ENCODE assay signal across 14 cellular contexts in the genomic region with DNA sequence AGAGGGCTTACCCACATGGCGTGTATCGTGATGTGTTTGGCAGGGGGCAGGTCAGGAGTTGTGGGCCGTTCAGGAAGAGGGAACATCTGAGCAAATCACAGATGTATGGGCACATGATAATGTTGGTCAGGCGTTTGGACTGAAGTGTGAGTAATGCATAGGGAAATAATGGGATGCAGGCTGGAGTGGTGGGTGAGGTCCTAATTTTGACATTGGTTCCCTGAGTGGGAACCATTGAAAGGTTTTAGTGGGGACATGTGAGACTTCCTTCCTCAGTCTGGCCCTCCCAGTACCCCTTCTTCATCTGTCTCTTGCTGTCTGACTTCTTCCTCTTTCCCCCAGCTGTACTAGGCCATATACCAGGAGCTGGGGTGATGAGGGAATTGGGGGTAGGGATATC. TPM values are rescaled to one million over a fixed set of nuclear protein-coding genes. Genes with fewer than 3 reads are reported as not detected.
DNase-seq lines count a peak whose midpoint lies in the region; ATAC-seq, FAIRE-seq and TF ChIP-seq lines count a peak whose summit lies in the region.
"Had no signal": no experiment of that assay in that cellular context is flagged by ENCODE, and none has a peak within 500 bp of the region (broad histone marks: within the 10 kb centered on the region; RNA-seq: fewer than 3 reads in every experiment).

No MANE protein-coding gene starts in this region.

- TF ChIP-seq CTCF in lower lobe of right lung (IDR thresholded peaks at IDR 0.05), result no peak

- intact Hi-C loops in lower lobe of right lung (cut with DNase I), result no loop called here

- TF ChIP-seq POLR2A in GM12891 (IDR thresholded peaks at IDR 0.05; ENCODE audit: low read depth, low read length), result no peak

- H3K4me3 ChIP-seq in lower lobe of right lung, result no peak overlapping the region
- H3K4me3 ChIP-seq: neural progenitor cell, SJSA1 had no signal

- POLR2A ChIA-PET in activated CD4-positive, alpha-beta memory T cell treated with anti-CD3 and anti-CD28 coated beads, Interleukin-2, amount 10 ng/mL, durations not matched to agents 7 days and 5 days (lab: Charles Lee), result interaction anchor here (2.5 kb wide), 1 partner anchor 8 kb away, joined by 8 read pairs; a partner anchor contains a TSS

- H3K27ac Mint-ChIP-seq in activated CD4-positive, alpha-beta memory T cell treated with anti-CD3 and anti-CD28 coated beads, Interleukin-2, amount 10 ng/mL, durations not matched to agents 7 days and 5 days, result peak overlapping the region; percentile 16
- H3K27ac Mint-ChIP-seq: neural progenitor cell had no signal

- no peaks in the 10 kb centered on the region for H3K27me3 ChIP-seq in lower lobe of right lung (ENCODE audit: low read depth)
- H3K27me3 ChIP-seq: neural progenitor cell, SJSA1 had no signal

- no peaks in the 10 kb centered on the region for H3K9me3 ChIP-seq in lower lobe of right lung
- H3K9me3 ChIP-seq: SJSA1 had no signal

- CTCF ChIA-PET in activated CD4-positive, alpha-beta memory T cell treated with anti-CD3 and anti-CD28 coated beads, Interleukin-2, amount 10 ng/mL, durations not matched to agents 7 days and 5 days (lab: Charles Lee), result no interaction called here

- DNase-seq in DMS 273 (lab: John Stamatoyannopoulos, UW; ENCODE audit: unreplicated experiment) (peak; percentile 8), DMS 273 treated with DMSO at 0.1 percent for 48 hours (lab: John Stamatoyannopoulos, UW) (no peak), GM12891 (ENCODE audit: insufficient read length, low spot score) (no peak), lower lobe of right lung (no peak), midbrain (lab: John Stamatoyannopoulos, UW) (no peak), hypothalamus (lab: John Stamatoyannopoulos, UW) (no peak)
- no peak for DNase-seq in activated CD4-positive, alpha-beta memory T cell treated with anti-CD3 and anti-CD28 coated beads, Interleukin-2, amount 10 ng/mL, durations not matched to agents 7 days and 5 days
- DNase-seq: H9; stimulated activated CD4-positive, alpha-beta T cell treated with anti-CD3 and anti-CD28 coated beads, Interleukin-12 subunit alpha, Interleukin-12 subunit beta, amount 100 ng/mL, for 4 hours; stimulated activated CD8-positive, alpha-beta memory T cell treated with anti-CD3 and anti-CD28 coated beads, Interleukin-4, amount 100 ng/mL, for 48 hours had no signal

- H3K27ac ChIP-seq in lower lobe of right lung, result no peak overlapping the region
- H3K27ac ChIP-seq: 22Rv1, neural progenitor cell, SJSA1 had no signal

- peaks cover 90% of the 10 kb centered on the region for H3K4me1 Mint-ChIP-seq in activated CD4-positive, alpha-beta memory T cell treated with anti-CD3 and anti-CD28 coated beads, Interleukin-2, amount 10 ng/mL, durations not matched to agents 7 days and 5 days

- FAIRE-seq in GM12891 (lab: Jason Lieb, UNC), result peak; percentile 58

- no peaks in the 10 kb centered on the region for H3K36me3 ChIP-seq in lower lobe of right lung
- H3K36me3 ChIP-seq: neural progenitor cell had no signal

- H3K27me3 Mint-ChIP-seq in activated CD4-positive, alpha-beta memory T cell treated with anti-CD3 and anti-CD28 coated beads, Interleukin-2, amount 10 ng/mL, durations not matched to agents 7 days and 5 days, result no peaks in the 10 kb centered on the region

- peaks cover 91% of the 10 kb centered on the region for H3K4me1 ChIP-seq in lower lobe of right lung

- no peak overlapping the region for H3K4me3 Mint-ChIP-seq in activated CD4-positive, alpha-beta memory T cell treated with anti-CD3 and anti-CD28 coated beads, Interleukin-2, amount 10 ng/mL, durations not matched to agents 7 days and 5 days
- H3K4me3 Mint-ChIP-seq: H9, neural progenitor cell had no signal

- peaks cover 44% of the 10 kb centered on the region for H3K36me3 Mint-ChIP-seq in activated CD4-positive, alpha-beta memory T cell treated with anti-CD3 and anti-CD28 coated beads, Interleukin-2, amount 10 ng/mL, durations not matched to agents 7 days and 5 days (ENCODE audit: low read depth)

- ATAC-seq in lower lobe of right lung (peak; percentile 7 to 55), HG03354 (IDR thresholded peaks at IDR 0.05; ENCODE audit: poor library complexity, severe bottlenecking, unreplicated experiment) (no peak)

- no peaks in the 10 kb centered on the region for H3K9me3 Mint-ChIP-seq in activated CD4-positive, alpha-beta memory T cell treated with anti-CD3 and anti-CD28 coated beads, Interleukin-2, amount 10 ng/mL, durations not matched to agents 7 days and 5 days
- H3K9me3 Mint-ChIP-seq: H9, neural progenitor cell had no signal

TF ChIP-seq in GM12891, 5 proteins besides CTCF, POLR2A, EP300 and RAD21:
- TF ChIP-seq SPI1 (IDR thresholded peaks at IDR 0.05; ENCODE audit: low read depth, low read length) (peak; percentile 51; the same call in 1 of the 2 replicates), TAF1 (IDR thresholded peaks at IDR 0.05; ENCODE audit: low read depth, low read length) (no peak), POU2F2 (IDR thresholded peaks at IDR 0.05; ENCODE audit: low read depth, low read length) (no peak), PAX5 (IDR thresholded peaks at IDR 0.05; ENCODE audit: insufficient read depth, low read length, severe bottlenecking) (no peak)
TF ChIP-seq in GM12891: peak in this region for 1.

RNA-seq across cellular contexts. Expression of a gene that starts 7.6 kb away (rescaled TPM):
- polyA plus RNA-seq in GM12891 (2012; ENCODE audit: low read depth, missing spikeins), result 12.5 TPM
- 10 to 100 TPM; 69.6 to 71.7 TPM for total RNA-seq in activated CD4-positive, alpha-beta memory T cell treated with anti-CD3 and anti-CD28 coated beads, Interleukin-2, amount 10 ng/mL, durations not matched to agents 7 days and 5 days
- total RNA-seq in lower lobe of right lung, result 33.0 TPM
